ENCODE assay signal across 24 cellular contexts in genomic region chr18:13573750-13574149, GRCh38.
"Had no signal": no experiment of that assay in that cellular context is flagged by ENCODE, and none has a peak within 500 bp of the region (broad histone marks: within the 10 kb centered on the region; RNA-seq: fewer than 3 reads in every experiment).

No MANE protein-coding gene starts in this region.

- ATAC-seq: activated CD4-positive, CD25-positive, alpha-beta regulatory T cell treated with anti-CD3 and anti-CD28 coated beads, Interleukin-2, amount 50 U/mL, for 24 hours; activated T-cell treated with anti-CD3 and anti-CD28 coated beads, Interleukin-2, amount 50 U/mL, for 72 hours; SK-N-SH treated with all-trans-retinoic acid at 6 μM for 48 hours had no signal

- H3K27me3 Mint-ChIP-seq: activated naive CD4-positive, alpha-beta T cell treated with anti-CD3 and anti-CD28 coated beads, Interleukin-2, amount 10 ng/mL, durations not matched to agents 7 days and 5 days; activated naive CD8-positive, alpha-beta T cell treated with anti-CD3 and anti-CD28 coated beads for 36 hours had no signal

- H3K9me3 Mint-ChIP-seq: activated naive CD4-positive, alpha-beta T cell treated with anti-CD3 and anti-CD28 coated beads, Interleukin-2, amount 10 ng/mL, durations not matched to agents 7 days and 5 days; activated T-cell treated with anti-CD3 and anti-CD28 coated beads, Interleukin-2, amount 50 U/mL, for 72 hours; activated T-helper 2 cell treated with anti-CD3 and anti-CD28 coated beads, Interferon-gamma antibody, Interleukin-2, Interleukin-4, amounts not matched to agents 10 μg/mL and 5 μg/mL and 100 μg/mL, durations not matched to agents 14 hours and 24 hours and 36 hours; T-helper 2 cell treated with Interferon-gamma antibody and Interleukin-4, amounts not matched to agents 5 μg/mL and 100 μg/mL, for 36 hours had no signal

- H3K36me3 ChIP-seq: Peyer's patch, SJSA1 had no signal

- H3K27ac Mint-ChIP-seq: activated naive CD4-positive, alpha-beta T cell treated with anti-CD3 and anti-CD28 coated beads, Interleukin-2, amount 10 ng/mL, durations not matched to agents 7 days and 5 days; activated naive CD8-positive, alpha-beta T cell treated with anti-CD3 and anti-CD28 coated beads for 36 hours; activated T-cell treated with anti-CD3 and anti-CD28 coated beads, Interleukin-2, amount 50 U/mL, for 72 hours; activated T-helper 2 cell treated with anti-CD3 and anti-CD28 coated beads, Interferon-gamma antibody, Interleukin-2, Interleukin-4, amounts not matched to agents 10 μg/mL and 5 μg/mL and 100 μg/mL, durations not matched to agents 14 hours and 24 hours and 36 hours; T-helper 2 cell treated with Interferon-gamma antibody and Interleukin-4, amounts not matched to agents 5 μg/mL and 100 μg/mL, for 36 hours had no signal

- H3K4me3 Mint-ChIP-seq: activated naive CD4-positive, alpha-beta T cell treated with anti-CD3 and anti-CD28 coated beads, Interleukin-2, amount 10 ng/mL, durations not matched to agents 7 days and 5 days; activated naive CD8-positive, alpha-beta T cell treated with anti-CD3 and anti-CD28 coated beads for 36 hours; activated T-cell treated with anti-CD3 and anti-CD28 coated beads, Interleukin-2, amount 50 U/mL, for 72 hours; T-helper 2 cell treated with Interferon-gamma antibody and Interleukin-4, amounts not matched to agents 5 μg/mL and 100 μg/mL, for 36 hours had no signal

- H3K4me1 ChIP-seq: SJSA1 had no signal

- H3K27ac ChIP-seq: Peyer's patch, RWPE1, SJSA1 had no signal

- H3K9me3 ChIP-seq: Peyer's patch, SJSA1 had no signal

- H3K27me3 ChIP-seq: Peyer's patch had no signal

- DNase-seq: activated CD4-positive, alpha-beta T cell treated with anti-CD3 and anti-CD28 coated beads for 4 hours; activated CD4-positive, alpha-beta T cell treated with anti-CD3 and anti-CD28 coated beads, Interleukin-2, amount 50 U/mL, for 48 hours; activated gamma-delta T cell treated with Interleukin-2 at 50 U/mL for 16 hours; activated naive CD4-positive, alpha-beta T cell treated with anti-CD3 and anti-CD28 coated beads, Interleukin-2, amount 10 ng/mL, durations not matched to agents 7 days and 5 days; activated naive CD8-positive, alpha-beta T cell treated with anti-CD3 and anti-CD28 coated beads for 36 hours; activated T-cell treated with anti-CD3 and anti-CD28 coated beads, Interleukin-2, amount 50 U/mL, for 72 hours; cerebellar nuclear complex; Kasumi-1; KBM-7; NCI-H1105 treated with DMSO at 0.1 percent for 48 hours; NCI-H1436 treated with DMSO at 0.1 percent for 48 hours; NCI-H187; NCI-H2081; NCI-H446; NCI-H524; Peyer's patch; Right ventricle myocardium superior; SW 1271 had no signal

- H3K4me3 ChIP-seq: Peyer's patch, SJSA1 had no signal
